In genomic region chr7:90797596-90797995, GRCh38 we compare ENCODE assay signal across 28 cellular contexts.
DNase-seq lines count a peak whose midpoint lies in the region; ATAC-seq, FAIRE-seq and TF ChIP-seq lines count a peak whose summit lies in the region.
"Had no signal": no experiment of that assay in that cellular context is flagged by ENCODE, and none has a peak within 500 bp of the region (broad histone marks: within the 10 kb centered on the region; RNA-seq: fewer than 3 reads in every experiment).

No MANE protein-coding gene starts in this region.

- no peaks in the 10 kb centered on the region for H3K4me1 ChIP-seq in SK-N-SH (ENCODE audit: control insufficient read depth in 1 of 2, insufficient read depth in 2 of 2, low read depth in 1 of 2, low read length in 1 of 2)
- H3K4me1 ChIP-seq: BE2C had no signal

- H3K4me3 Mint-ChIP-seq in memory B cell, result no peak overlapping the region
- H3K4me3 Mint-ChIP-seq: CD14-positive monocyte; CD8-positive, alpha-beta memory T cell; GM23338; H9; HFFc6 had no signal

- no peak overlapping the region for H2AFZ ChIP-seq in SK-N-SH (ENCODE audit: low read depth)
- H2AFZ ChIP-seq: GM23338 had no signal

- H3K9me3 Mint-ChIP-seq in memory B cell, result peaks cover 12% of the 10 kb centered on the region

- H3K27ac Mint-ChIP-seq in memory B cell, result peak overlapping the region; percentile 10
- H3K27ac Mint-ChIP-seq: CD14-positive monocyte; CD8-positive, alpha-beta memory T cell; GM23338; HFFc6 had no signal

- H3K4me1 Mint-ChIP-seq in memory B cell, result peaks cover 33% of the 10 kb centered on the region
- H3K4me1 Mint-ChIP-seq: CD14-positive monocyte; CD8-positive, alpha-beta memory T cell; GM23338; H9 had no signal

- TF ChIP-seq EP300 in SK-N-SH (IDR thresholded peaks at IDR 0.05; ENCODE audit: borderline replicate concordance in 1 of 2, low read depth in 1 of 2, low read length in 1 of 2), result no peak

- TF ChIP-seq RAD21 in SK-N-SH (IDR thresholded peaks at IDR 0.05; ENCODE audit: low read length), result no peak

- peaks cover 9% of the 10 kb centered on the region for H3F3A ChIP-seq in SK-N-SH (replicated peaks; ENCODE audit: insufficient read depth)

- H3K27me3 ChIP-seq in SK-N-SH (ENCODE audit: insufficient read depth), result no peaks in the 10 kb centered on the region
- no peaks in the 10 kb centered on the region for H3K27me3 ChIP-seq in bronchial epithelial cell (ENCODE audit: control insufficient read depth, insufficient read depth, low read length)
- H3K27me3 ChIP-seq: BE2C had no signal

- intact Hi-C loops in left cardiac atrium (cut with DNase I), result no loop called here

- H3K36me3 ChIP-seq in SK-N-SH (replicated peaks in 1 of 2; ENCODE audit: control insufficient read depth in 1 of 2, insufficient read depth in 2 of 2, low read length in 1 of 2) (peaks cover 6 to 58% of the 10 kb centered on the region in 2 experiments), bronchial epithelial cell (ENCODE audit: control insufficient read depth, insufficient read depth, low read length) (no peaks in the 10 kb centered on the region)
- H3K36me3 ChIP-seq: BE2C had no signal

- CTCF ChIA-PET in SK-N-SH (lab: Yijun Ruan, JAX), result interaction anchor here (1.2 kb wide), 1 partner anchor 237 kb away, joined by 3 read pairs; no protein-coding TSS in a partner anchor

- no peaks in the 10 kb centered on the region for H3K27me3 Mint-ChIP-seq in memory B cell
- H3K27me3 Mint-ChIP-seq: CD8-positive, alpha-beta memory T cell had no signal

- no peaks in the 10 kb centered on the region for H4K20me1 ChIP-seq in SK-N-SH (ENCODE audit: insufficient read depth)

- H3K27ac ChIP-seq in SK-N-SH (ENCODE audit: low read depth in 2 of 2, low read length in 1 of 2), result no peak overlapping the region
- H3K27ac ChIP-seq: 22Rv1, RWPE1 had no signal

- ATAC-seq in SK-N-SH treated with all-trans-retinoic acid at 6 μM for 48 hours, result no peak
- ATAC-seq in memory B cell (ENCODE audit: low read depth), result no peak
- ATAC-seq in GM21717 (IDR thresholded peaks at IDR 0.05; ENCODE audit: unreplicated experiment), result no peak
- ATAC-seq in left cardiac atrium, result no peak
- ATAC-seq: GM23338, K562, Panc1 had no signal

- TF ChIP-seq CTCF in SK-N-SH (IDR thresholded peaks at IDR 0.05) (no peak), bronchial epithelial cell (IDR thresholded peaks at IDR 0.05; ENCODE audit: insufficient read depth, low read length, severe bottlenecking) (no peak)

- H3K9me2 ChIP-seq in SK-N-SH, result no peaks in the 10 kb centered on the region

- H3K36me3 Mint-ChIP-seq in memory B cell, result peaks cover 53% of the 10 kb centered on the region
- H3K36me3 Mint-ChIP-seq: CD8-positive, alpha-beta memory T cell had no signal

- 63% methylated on average over 2 of the region's 2 CpGs for WGBS in SK-N-SH (ENCODE audit: low lambda C conversion rate)

- H3K9ac ChIP-seq in SK-N-SH, result no peak overlapping the region

- H3K4me2 ChIP-seq in SK-N-SH, result no peak overlapping the region
- H3K4me2 ChIP-seq: GM23338 had no signal

- no peak for DNase-seq in SK-N-SH
- DNase-seq in NCI-H226, result peak; percentile 11
- DNase-seq in bronchial epithelial cell (ENCODE audit: low read depth), result peak; percentile 33
- DNase-seq in memory B cell (ENCODE audit: low spot score in 2 of 2), result no peak
- DNase-seq in NCI-H2227 (lab: John Stamatoyannopoulos, UW; ENCODE audit: unreplicated experiment), result no peak
- no peak for DNase-seq in left cardiac atrium
- DNase-seq: BE2C; CD8-positive, alpha-beta memory T cell; DMS79 treated with DMSO at 0.1 percent for 48 hours; H9; HFFc6; Kasumi-1; MV-4-11; NCI-H1105; NCI-H1436 treated with DMSO at 0.1 percent for 48 hours; NCI-H187 treated with DMSO at 0.1 percent for 48 hours; NCI-H2107; NCI-H526 treated with DMSO at 0.1 percent for 48 hours; SHP77 had no signal

- FAIRE-seq in bronchial epithelial cell (lab: Jason Lieb, UNC), result no peak
- FAIRE-seq: GM12892, K562 had no signal

- H3K4me3 ChIP-seq in SK-N-SH (ENCODE audit: low read depth in 2 of 2, low read length in 1 of 2) (no peak overlapping the region), bronchial epithelial cell (ENCODE audit: low read depth, low read length) (no peak overlapping the region)
- H3K4me3 ChIP-seq: GM23338, K562 had no signal

- peaks cover 8% of the 10 kb centered on the region; the same call in 1 of the 2 replicates for H3K9me3 ChIP-seq in SK-N-SH
- H3K9me3 ChIP-seq: BE2C had no signal

- POLR2A ChIA-PET in SK-N-SH (lab: Yijun Ruan, JAX), result no interaction called here

- peaks cover 26% of the 10 kb centered on the region for H3K79me2 ChIP-seq in SK-N-SH (ENCODE audit: insufficient read depth)

TF ChIP-seq in SK-N-SH, 30 proteins besides CTCF, POLR2A, EP300 and RAD21:
- no peak for TF ChIP-seq POLR2AphosphoS5 (IDR thresholded peaks at IDR 0.05; ENCODE audit: low read depth, low read length)
- TF ChIP-seq RCOR1 (IDR thresholded peaks at IDR 0.05; ENCODE audit: low read length), result no peak
- TF ChIP-seq FOSL2 (IDR thresholded peaks at IDR 0.05; ENCODE audit: borderline replicate concordance, low read depth), result 0 out of 2 replicates have a peak, but pooled peaks have one; percentile 3
TF ChIP-seq in SK-N-SH: peak in this region for 1.

TF ChIP-seq in SK-N-SH treated with all-trans-retinoic acid at 6 μM for 48 hours, 23 proteins besides CTCF, POLR2A, EP300 and RAD21:
- TF ChIP-seq, protein P1, sequence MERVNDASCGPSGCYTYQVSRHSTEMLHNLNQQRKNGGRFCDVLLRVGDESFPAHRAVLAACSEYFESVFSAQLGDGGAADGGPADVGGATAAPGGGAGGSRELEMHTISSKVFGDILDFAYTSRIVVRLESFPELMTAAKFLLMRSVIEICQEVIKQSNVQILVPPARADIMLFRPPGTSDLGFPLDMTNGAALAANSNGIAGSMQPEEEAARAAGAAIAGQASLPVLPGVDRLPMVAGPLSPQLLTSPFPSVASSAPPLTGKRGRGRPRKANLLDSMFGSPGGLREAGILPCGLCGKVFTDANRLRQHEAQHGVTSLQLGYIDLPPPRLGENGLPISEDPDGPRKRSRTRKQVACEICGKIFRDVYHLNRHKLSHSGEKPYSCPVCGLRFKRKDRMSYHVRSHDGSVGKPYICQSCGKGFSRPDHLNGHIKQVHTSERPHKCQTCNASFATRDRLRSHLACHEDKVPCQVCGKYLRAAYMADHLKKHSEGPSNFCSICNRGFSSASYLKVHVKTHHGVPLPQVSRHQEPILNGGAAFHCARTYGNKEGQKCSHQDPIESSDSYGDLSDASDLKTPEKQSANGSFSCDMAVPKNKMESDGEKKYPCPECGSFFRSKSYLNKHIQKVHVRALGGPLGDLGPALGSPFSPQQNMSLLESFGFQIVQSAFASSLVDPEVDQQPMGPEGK (CRISPR knock-in tag; IDR thresholded peaks at IDR 0.05; ENCODE audit: borderline replicate concordance), result no peak
- TF ChIP-seq ESRRG (CRISPR knock-in tag; IDR thresholded peaks at IDR 0.05) (no peak), ZNF70 (CRISPR knock-in tag; IDR thresholded peaks at IDR 0.05) (no peak), BACH2 (CRISPR knock-in tag; IDR thresholded peaks at IDR 0.05; ENCODE audit: borderline replicate concordance) (no peak), ZFP3 (CRISPR knock-in tag; IDR thresholded peaks at IDR 0.05) (no peak), ZFP30 (CRISPR knock-in tag; IDR thresholded peaks at IDR 0.05) (no peak), CSDC2 (CRISPR knock-in tag; IDR thresholded peaks at IDR 0.05) (no peak)

Comparison
In these comparisons a context has a peak if more than half of its experiments do, and no peak if none do; other contexts are left out.
1. DNase-seq: peak in NCI-H226 (single experiment) and bronchial epithelial cell (single experiment); none in SK-N-SH (single experiment), memory B cell (0 of 2), NCI-H2227 (single experiment) and left cardiac atrium (single experiment).